In genomic region chr3:59374091-59374490, GRCh38 we compare ENCODE assay signal across 7 cellular contexts.
"Had no signal": no experiment of that assay in that cellular context is flagged by ENCODE, and none has a peak within 500 bp of the region (broad histone marks: within the 10 kb centered on the region; RNA-seq: fewer than 3 reads in every experiment).

No MANE protein-coding gene starts in this region.

- ATAC-seq: K562 had no signal

- DNase-seq: GOT3, H7, HCEC 1CT, IMR-90, KG1 had no signal

- H3K4me3 ChIP-seq: GM23248, K562 had no signal

- H3K27ac ChIP-seq: GM23248 had no signal

- H2AFZ ChIP-seq: GM23248 had no signal
